Comparison of ENCODE assay signal across 8 cellular contexts in genomic region chr3:155323063-155323666, GRCh38. TPM values are rescaled to one million over a fixed set of nuclear protein-coding genes. Genes with fewer than 3 reads are reported as not detected.
A peak's percentile ranks its signal among the peaks of the same experiment; 100 is the strongest.
DNase-seq lines count a peak whose midpoint lies in the region; FAIRE-seq and TF ChIP-seq lines count a peak whose summit lies in the region.

No MANE protein-coding gene starts in this region.

- no peaks in the 10 kb centered on the region for H3K4me1 ChIP-seq in tibial artery
- no peaks in the 10 kb centered on the region for H3K4me1 ChIP-seq in CD8-positive, alpha-beta memory T cell (ENCODE audit: insufficient read depth, low read length)

- no peaks in the 10 kb centered on the region for H3K27me3 ChIP-seq in tibial artery
- H3K27me3 ChIP-seq in CD8-positive, alpha-beta memory T cell (ENCODE audit: insufficient read depth, low read length, poor library complexity, severe bottlenecking): no peaks in the 10 kb centered on the region

- peak; percentile 93 for FAIRE-seq in islet of Langerhans (lab: Jason Lieb, UNC)

- no peaks in the 10 kb centered on the region for H3K36me3 Mint-ChIP-seq in brain
- no peaks in the 10 kb centered on the region for H3K36me3 Mint-ChIP-seq in CD8-positive, alpha-beta memory T cell

- DNase-seq in EH (ENCODE audit: low read depth) (peak; percentile 79), GM20000 (ENCODE audit: low spot score) (peak; percentile 55), HK-2 (ENCODE audit: unreplicated experiment) (peak; percentile 13), NCI-H526 treated with DMSO at 0.1 percent for 48 hours (lab: John Stamatoyannopoulos, UW) (peak; percentile 86), tibial artery (no peak)
- no peak for DNase-seq in CD8-positive, alpha-beta memory T cell

- TF ChIP-seq CTCF in GM20000 (IDR thresholded peaks at IDR 0.05; ENCODE audit: extremely low read depth, missing control alignments) (peak; percentile 70), brain (conservative IDR thresholded peaks at IDR 0.05) (peak; percentile 87 to 90), tibial artery (IDR thresholded peaks at IDR 0.05) (peak; percentile 65 to 68)

- H3K27me3 Mint-ChIP-seq in brain: no peaks in the 10 kb centered on the region
- peaks cover 0 to 3% of the 10 kb centered on the region in 2 donors for H3K27me3 Mint-ChIP-seq in CD8-positive, alpha-beta memory T cell

- peaks cover 12% of the 10 kb centered on the region for H3K4me1 Mint-ChIP-seq in brain
- no peaks in the 10 kb centered on the region for H3K4me1 Mint-ChIP-seq in CD8-positive, alpha-beta memory T cell

- intact Hi-C loops in tibial artery (cut with DNase I; ENCODE audit: low total_unique reads): loop anchor here (10.0 kb wide), 1 partner anchor 568 kb away; no protein-coding TSS in a partner anchor

- no peak overlapping the region for H3K4me3 Mint-ChIP-seq in brain
- no peak overlapping the region for H3K4me3 Mint-ChIP-seq in CD8-positive, alpha-beta memory T cell

- H3K9me3 ChIP-seq in tibial artery: no peaks in the 10 kb centered on the region
- no peaks in the 10 kb centered on the region for H3K9me3 ChIP-seq in CD8-positive, alpha-beta memory T cell (ENCODE audit: low read length)

- CTCF ChIA-PET in CD8-positive, alpha-beta memory T cell (lab: Charles Lee): no interaction called here

- H3K27ac ChIP-seq in tibial artery: no peak overlapping the region
- no peak overlapping the region for H3K27ac ChIP-seq in CD8-positive, alpha-beta memory T cell (ENCODE audit: low read depth, low read length)

- no peak overlapping the region for H3K4me3 ChIP-seq in tibial artery
- H3K4me3 ChIP-seq in CD8-positive, alpha-beta memory T cell (ENCODE audit: low read length): no peak overlapping the region

- no peaks in the 10 kb centered on the region for H3K36me3 ChIP-seq in tibial artery
- H3K36me3 ChIP-seq in CD8-positive, alpha-beta memory T cell (ENCODE audit: insufficient read depth, low read length): no peaks in the 10 kb centered on the region

- no peaks in the 10 kb centered on the region for H3K9me3 Mint-ChIP-seq in brain
- H3K9me3 Mint-ChIP-seq in CD8-positive, alpha-beta memory T cell: no peaks in the 10 kb centered on the region

- POLR2A ChIA-PET in CD8-positive, alpha-beta memory T cell (lab: Charles Lee): no interaction called here

- H3K27ac Mint-ChIP-seq in brain: no peak overlapping the region
- H3K27ac Mint-ChIP-seq in CD8-positive, alpha-beta memory T cell: no peak overlapping the region

RNA-seq across cellular contexts. Expression of gene STRIT1, which starts 29.7 kb away (rescaled TPM):
- polyA plus RNA-seq in brain (ENCODE audit: insufficient read depth, low read depth, low replicate concordance): not detected
- not detected for total RNA-seq in CD8-positive, alpha-beta memory T cell
- not detected for polyA plus RNA-seq in CD8-positive, alpha-beta memory T cell

Comparison
In these comparisons a context has a peak if more than half of its experiments do, and no peak if none do; other contexts are left out.
1. DNase-seq: peak in EH (single experiment), GM20000 (single experiment), HK-2 (single experiment) and NCI-H526 treated with DMSO at 0.1 percent for 48 hours (single experiment); none in tibial artery (0 of 2) and CD8-positive, alpha-beta memory T cell (0 of 5).
2. Peak in every context shown above with its lines, with median percentiles within 50 percentile points of each other: CTCF ChIP-seq.